In the genomic region with DNA sequence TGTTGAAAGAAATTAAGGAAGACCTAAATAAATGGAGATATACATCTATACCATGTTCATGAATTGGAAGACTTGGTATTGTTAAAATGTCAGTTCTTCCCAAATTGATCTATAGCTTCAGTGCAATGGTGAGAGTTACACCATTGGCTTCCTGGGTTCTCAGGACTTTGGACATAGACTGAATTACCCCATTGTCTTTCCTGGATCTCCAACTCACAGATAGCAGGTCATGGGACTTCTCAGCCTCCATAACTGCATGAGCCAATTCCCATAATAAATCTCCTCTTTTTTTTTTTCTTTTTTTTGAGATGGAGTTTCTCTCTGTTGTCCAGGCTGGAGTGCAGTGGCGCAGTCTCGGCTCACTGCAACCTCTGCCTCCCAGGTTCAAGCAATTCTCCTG, we compare ENCODE assay signal across 31 cellular contexts.
"Had no signal": no experiment of that assay in that cellular context is flagged by ENCODE, and none has a peak within 500 bp of the region (broad histone marks: within the 10 kb centered on the region; RNA-seq: fewer than 3 reads in every experiment).

No MANE protein-coding gene starts in this region.

- H3K4me1 ChIP-seq: psoas muscle, testis, uterus had no signal

- H3K9me3 Mint-ChIP-seq: naive thymus-derived CD8-positive, alpha-beta T cell; natural killer cell treated with Interleukin-12 subunit alpha and Interleukin-12 subunit beta and Interleukin-15 and Interleukin-18, amount 100 ng/mL, for 72 hours; nephron progenitor cell; neural crest cell; stimulated activated memory B cell treated with anti-CD40 and anti-IgM and Interleukin-4, amounts not matched to agents 10 μg/mL and 1 μg/mL and 100 μg/mL, for 72 hours; stimulated activated naive CD8-positive, alpha-beta T cell treated with anti-CD3 and anti-CD28 coated beads, Interleukin-15, amount 100 ng/mL, for 72 hours; type B pancreatic cell had no signal

- H3K4me2 ChIP-seq: smooth muscle cell had no signal

- H3K36me3 Mint-ChIP-seq: naive thymus-derived CD8-positive, alpha-beta T cell; natural killer cell treated with Interleukin-12 subunit alpha and Interleukin-12 subunit beta and Interleukin-15 and Interleukin-18, amount 100 ng/mL, for 72 hours; stimulated activated memory B cell treated with anti-CD40 and anti-IgM and Interleukin-4, amounts not matched to agents 10 μg/mL and 1 μg/mL and 100 μg/mL, for 72 hours; type B pancreatic cell had no signal

- H3K9me3 ChIP-seq: neutrophil, pancreas, psoas muscle, spleen, suprapubic skin, testis, tibial artery, transverse colon, upper lobe of right lung, uterus had no signal

- H3K27me3 Mint-ChIP-seq: stimulated activated naive CD8-positive, alpha-beta T cell treated with anti-CD3 and anti-CD28 coated beads, Interleukin-15, amount 100 ng/mL, for 72 hours had no signal

- H3K27ac Mint-ChIP-seq: natural killer cell treated with Interleukin-12 subunit alpha and Interleukin-12 subunit beta and Interleukin-15 and Interleukin-18, amount 100 ng/mL, for 72 hours; nephron progenitor cell; progenitor cell of endocrine pancreas; stimulated activated memory B cell treated with anti-CD40 and anti-IgM and Interleukin-4, amounts not matched to agents 10 μg/mL and 1 μg/mL and 100 μg/mL, for 72 hours; stimulated activated naive CD8-positive, alpha-beta T cell treated with anti-CD3 and anti-CD28 coated beads, Interleukin-15, amount 100 ng/mL, for 72 hours; type B pancreatic cell had no signal

- H3K4me3 Mint-ChIP-seq: naive thymus-derived CD8-positive, alpha-beta T cell; natural killer cell treated with Interleukin-12 subunit alpha and Interleukin-12 subunit beta and Interleukin-15 and Interleukin-18, amount 100 ng/mL, for 72 hours; nephron progenitor cell; neural crest cell; stimulated activated memory B cell treated with anti-CD40 and anti-IgM and Interleukin-4, amounts not matched to agents 10 μg/mL and 1 μg/mL and 100 μg/mL, for 72 hours; stimulated activated naive CD8-positive, alpha-beta T cell treated with anti-CD3 and anti-CD28 coated beads, Interleukin-15, amount 100 ng/mL, for 72 hours; type B pancreatic cell had no signal

- FAIRE-seq: pancreas had no signal

- H3K36me3 ChIP-seq: neutrophil, pancreas, spleen, suprapubic skin, tibial artery, transverse colon, upper lobe of right lung, uterus had no signal

- DNase-seq: naive thymus-derived CD8-positive, alpha-beta T cell; nephron progenitor cell; nucleus accumbens; pancreas; right cardiac atrium; spleen; stimulated activated CD4-positive, alpha-beta T cell treated with anti-CD3 and anti-CD28 coated beads, Interleukin-12 subunit alpha, Interleukin-12 subunit beta, amount 100 ng/mL, for 4 hours; stimulated activated CD4-positive, alpha-beta T cell treated with anti-CD3 and anti-CD28 coated beads, Interleukin-1b, Interleukin-23, amount 100 ng/mL, for 48 hours; stimulated activated CD4-positive, alpha-beta T cell treated with anti-CD3 and anti-CD28 coated beads, Interleukin-4, amount 100 ng/mL, for 1 hour; stimulated activated CD4-positive, alpha-beta T cell treated with anti-CD3 and anti-CD28 coated beads, Interleukin-4, amount 100 ng/mL, for 4 hours; stimulated activated CD8-positive, alpha-beta memory T cell treated with anti-CD3 and anti-CD28 coated beads, Interleukin-4, amount 100 ng/mL, for 48 hours; stimulated activated naive CD4-positive, alpha-beta T cell; stimulated activated naive CD8-positive, alpha-beta T cell treated with anti-CD3 and anti-CD28 coated beads, Interleukin-15, amount 100 ng/mL, for 72 hours; stimulated activated naive CD8-positive, alpha-beta T cell treated with anti-CD3 and anti-CD28 coated beads, Interleukin-15, Interleukin-2, amounts not matched to agents 100 U/mL and 50 U/mL, for 24 hours; substantia nigra; testis; tibial artery; transverse colon; uterus had no signal

- H3K4me3 ChIP-seq: pancreas, psoas muscle, skin epidermis, smooth muscle cell, spleen, suprapubic skin, testis, tibial artery, transverse colon, upper lobe of right lung, uterus had no signal

- H3K27ac ChIP-seq: neutrophil, pancreas, psoas muscle, skin epidermis, spleen, suprapubic skin, testis, tibial artery, transverse colon, upper lobe of right lung, uterus had no signal

- ATAC-seq: naive thymus-derived CD8-positive, alpha-beta T cell; natural killer cell treated with Interleukin-12 subunit alpha and Interleukin-12 subunit beta and Interleukin-15 and Interleukin-18, amount 100 ng/mL, for 72 hours; pancreas; psoas muscle; right cardiac atrium; sciatic nerve; stimulated activated memory B cell treated with anti-CD40 and anti-IgM and Interleukin-4, amounts not matched to agents 10 μg/mL and 1 μg/mL and 100 μg/mL, for 72 hours; stimulated activated naive CD8-positive, alpha-beta T cell treated with anti-CD3 and anti-CD28 coated beads, Interleukin-15, amount 100 ng/mL, for 72 hours; stimulated activated naive CD8-positive, alpha-beta T cell treated with anti-CD3 and anti-CD28 coated beads, Interleukin-15, Interleukin-2, amounts not matched to agents 100 U/mL and 50 U/mL, for 24 hours; upper lobe of right lung had no signal

- H3K27me3 ChIP-seq: pancreas, testis, transverse colon, uterus had no signal
